17 cellular contexts compared by ENCODE assay signal in the genomic region with DNA sequence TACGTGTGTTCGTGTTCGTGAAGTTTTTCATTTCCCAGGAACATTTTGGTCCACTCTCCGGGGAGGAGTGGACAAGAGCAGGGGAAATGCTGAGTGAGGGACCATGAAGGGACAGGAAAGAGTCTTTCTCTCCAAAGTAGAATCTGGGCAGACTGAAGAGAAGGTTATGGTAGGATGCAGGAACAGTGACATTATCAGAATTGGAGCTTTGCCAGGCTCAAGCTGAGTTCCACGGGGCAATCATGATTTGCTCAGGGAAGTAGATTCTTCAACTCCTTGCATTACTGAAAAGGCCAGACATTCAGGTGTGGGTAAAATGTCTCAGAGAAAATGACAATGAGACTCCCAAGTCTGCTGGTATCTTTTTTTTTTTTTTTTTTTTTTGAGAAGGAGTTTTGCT. TPM values are rescaled to one million over a fixed set of nuclear protein-coding genes. Genes with fewer than 3 reads are reported as not detected.
DNase-seq lines count a peak whose midpoint lies in the region; ATAC-seq and TF ChIP-seq lines count a peak whose summit lies in the region.
"Had no signal": no experiment of that assay in that cellular context is flagged by ENCODE, and none has a peak within 500 bp of the region (broad histone marks: within the 10 kb centered on the region; RNA-seq: fewer than 3 reads in every experiment).

No MANE protein-coding gene starts in this region.

- DNase-seq in NCI-H146 (lab: John Stamatoyannopoulos, UW) (peak; percentile 43), NCI-H146 treated with DMSO at 0.1 percent for 48 hours (lab: John Stamatoyannopoulos, UW; ENCODE audit: unreplicated experiment) (no peak), SJCRH30 (peak in 1 of 2 experiments; percentile 61), neural crest cell (ENCODE audit: low read depth, low spot score) (no peak), HuH-7 (ENCODE audit: low spot score) (no peak)
- no peak for DNase-seq in activated CD4-positive, alpha-beta T cell treated with anti-CD3 and anti-CD28 coated beads, Interleukin-2, amount 50 U/mL, for 1 hour
- DNase-seq: 8988T, DMS53, GDM1, MG63, NCI-H2029 treated with DMSO at 0.1 percent for 48 hours, NCI-H446, SIG-M5 had no signal

- no peak overlapping the region for H3K27ac Mint-ChIP-seq in neural crest cell (ENCODE audit: unreplicated experiment)
- H3K27ac Mint-ChIP-seq: CD14-positive monocyte had no signal

- H3K27me3 Mint-ChIP-seq in neural crest cell (ENCODE audit: low read depth): no peaks in the 10 kb centered on the region

- no peaks in the 10 kb centered on the region for H3K36me3 Mint-ChIP-seq in neural crest cell (ENCODE audit: low read depth)
- H3K36me3 Mint-ChIP-seq: CD14-positive monocyte had no signal

- no peaks in the 10 kb centered on the region for H3K27me3 ChIP-seq in SJCRH30
- H3K27me3 ChIP-seq: MG63 had no signal

- H3K9me3 ChIP-seq in HEK293 (ENCODE audit: control insufficient read depth, insufficient read depth, low read depth, low read length): no peaks in the 10 kb centered on the region
- H3K9me3 ChIP-seq in SJCRH30 (replicated peaks): no peaks in the 10 kb centered on the region
- H3K9me3 ChIP-seq: MG63 had no signal

- ATAC-seq in GM19035 (IDR thresholded peaks at IDR 0.05; ENCODE audit: unreplicated experiment): no peak

- H3K4me1 Mint-ChIP-seq in neural crest cell: peaks cover 57% of the 10 kb centered on the region

- H3K4me1 ChIP-seq in HEK293 (ENCODE audit: control insufficient read depth, insufficient read depth, low read length): no peaks in the 10 kb centered on the region
- H3K4me1 ChIP-seq in SJCRH30: peaks cover 18% of the 10 kb centered on the region

- H3K4me3 ChIP-seq in HEK293 (ENCODE audit: low read depth, low read length) (no peak overlapping the region), SJCRH30 (peak overlapping the region; percentile 4; the same call in 1 of the 2 replicates)
- H3K4me3 ChIP-seq: MG63 had no signal

- CTCF ChIA-PET in HEK293 (lab: Yijun Ruan, JAX): interaction anchor here (0.7 to 1.9 kb wide), 2 partner anchors 9 to 52 kb away, joined by 4 to 6 read pairs; no protein-coding TSS in a partner anchor

- POLR2A ChIA-PET in HEK293 (lab: Yijun Ruan, JAX): interaction anchor here (0.7 kb wide), 1 partner anchor 104 kb away, joined by 4 read pairs; no protein-coding TSS in a partner anchor

- no peak overlapping the region for H3K27ac ChIP-seq in HEK293 (ENCODE audit: extremely low read depth, low read depth, low read length)
- H3K27ac ChIP-seq in SJCRH30: peak overlapping the region; percentile 69

- no peaks in the 10 kb centered on the region for H3K36me3 ChIP-seq in HEK293 (ENCODE audit: control insufficient read depth in 2 of 2, insufficient read depth in 1 of 2, low read length in 2 of 2)
- H3K36me3 ChIP-seq in SJCRH30: no peaks in the 10 kb centered on the region
- H3K36me3 ChIP-seq: MG63 had no signal

- TF ChIP-seq CTCF in HEK293 (tag by site-specific recombination; IDR thresholded peaks at IDR 0.05) (no peak), neural crest cell (conservative IDR thresholded peaks at IDR 0.05) (no peak)

- peak overlapping the region; percentile 16 for H3K4me3 Mint-ChIP-seq in neural crest cell
- H3K4me3 Mint-ChIP-seq: CD14-positive monocyte had no signal

- peaks cover 2% of the 10 kb centered on the region for H3K9me3 Mint-ChIP-seq in neural crest cell
- H3K9me3 Mint-ChIP-seq: CD14-positive monocyte had no signal

TF ChIP-seq in HEK293, 187 proteins besides CTCF, POLR2A, EP300 and RAD21:
- TF ChIP-seq, protein P1, sequence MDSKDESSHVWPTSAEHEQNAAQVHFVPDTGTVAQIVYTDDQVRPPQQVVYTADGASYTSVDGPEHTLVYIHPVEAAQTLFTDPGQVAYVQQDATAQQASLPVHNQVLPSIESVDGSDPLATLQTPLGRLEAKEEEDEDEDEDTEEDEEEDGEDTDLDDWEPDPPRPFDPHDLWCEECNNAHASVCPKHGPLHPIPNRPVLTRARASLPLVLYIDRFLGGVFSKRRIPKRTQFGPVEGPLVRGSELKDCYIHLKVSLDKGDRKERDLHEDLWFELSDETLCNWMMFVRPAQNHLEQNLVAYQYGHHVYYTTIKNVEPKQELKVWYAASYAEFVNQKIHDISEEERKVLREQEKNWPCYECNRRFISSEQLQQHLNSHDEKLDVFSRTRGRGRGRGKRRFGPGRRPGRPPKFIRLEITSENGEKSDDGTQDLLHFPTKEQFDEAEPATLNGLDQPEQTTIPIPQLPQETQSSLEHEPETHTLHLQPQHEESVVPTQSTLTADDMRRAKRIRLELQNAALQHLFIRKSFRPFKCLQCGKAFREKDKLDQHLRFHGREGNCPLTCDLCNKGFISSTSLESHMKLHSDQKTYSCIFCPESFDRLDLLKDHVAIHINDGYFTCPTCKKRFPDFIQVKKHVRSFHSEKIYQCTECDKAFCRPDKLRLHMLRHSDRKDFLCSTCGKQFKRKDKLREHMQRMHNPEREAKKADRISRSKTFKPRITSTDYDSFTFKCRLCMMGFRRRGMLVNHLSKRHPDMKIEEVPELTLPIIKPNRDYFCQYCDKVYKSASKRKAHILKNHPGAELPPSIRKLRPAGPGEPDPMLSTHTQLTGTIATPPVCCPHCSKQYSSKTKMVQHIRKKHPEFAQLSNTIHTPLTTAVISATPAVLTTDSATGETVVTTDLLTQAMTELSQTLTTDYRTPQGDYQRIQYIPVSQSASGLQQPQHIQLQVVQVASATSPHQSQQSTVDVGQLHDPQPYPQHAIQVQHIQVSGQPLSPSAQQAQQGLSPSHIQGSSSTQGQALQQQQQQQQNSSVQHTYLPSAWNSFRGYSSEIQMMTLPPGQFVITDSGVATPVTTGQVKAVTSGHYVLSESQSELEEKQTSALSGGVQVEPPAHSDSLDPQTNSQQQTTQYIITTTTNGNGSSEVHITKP (tag by site-specific recombination; IDR thresholded peaks at IDR 0.05): 0 out of 2 replicates have a peak, but pooled peaks have one; percentile 15
- TF ChIP-seq ZNF324 (tag by site-specific recombination; IDR thresholded peaks at IDR 0.05) (no peak), ZNF138 (tag by site-specific recombination; IDR thresholded peaks at IDR 0.05; ENCODE audit: borderline replicate concordance) (no peak), ZNF660 (tag by site-specific recombination; IDR thresholded peaks at IDR 0.05) (0 out of 2 replicates have a peak, but pooled peaks have one; percentile 32)

RNA-seq across cellular contexts. Expression of a gene that starts 16.6 kb away (rescaled TPM):
- not detected in 2 replicates for total RNA-seq in SJCRH30 (2014; rRNA removed; shearing (Covaris generic))
- 0.20 and 0.35 TPM in 2 replicates for total RNA-seq in neural crest cell
- total RNA-seq: RPMI7951 had no signal

RNA-seq across cellular contexts. Expression of a gene that starts 22.4 kb away (rescaled TPM):
- 0.15 and 0.49 TPM in 2 replicates for total RNA-seq in SJCRH30 (2014; rRNA removed; shearing (Covaris generic))
- total RNA-seq in neural crest cell: 0.16 and 0.26 TPM in 2 replicates
- total RNA-seq: RPMI7951 had no signal

RNA-seq across cellular contexts. Expression of a gene that starts 37.2 kb away (rescaled TPM):
- total RNA-seq in SJCRH30 (2014; rRNA removed; shearing (Covaris generic)): 92.7 and 97.9 TPM in 2 replicates
- 113 and 117 TPM in 2 replicates for total RNA-seq in neural crest cell

RNA-seq across cellular contexts. Expression of a gene that starts 52.5 kb away (rescaled TPM):
- total RNA-seq in SJCRH30 (2014; rRNA removed; shearing (Covaris generic)): 40.2 and 44.2 TPM in 2 replicates
- 93.6 and 101 TPM in 2 replicates for total RNA-seq in neural crest cell
- total RNA-seq: RPMI7951 had no signal
